In genomic region chr16:89798126-89798525, GRCh38 we compare ENCODE assay signal across 22 cellular contexts. TPM values are rescaled to one million over a fixed set of nuclear protein-coding genes. Genes with fewer than 3 reads are reported as not detected.
A peak's percentile ranks its signal among the peaks of the same experiment; 100 is the strongest.
DNase-seq lines count a peak whose midpoint lies in the region; ATAC-seq and TF ChIP-seq lines count a peak whose summit lies in the region.
"Had no signal": no experiment of that assay in that cellular context is flagged by ENCODE, and none has a peak within 500 bp of the region (broad histone marks: within the 10 kb centered on the region; RNA-seq: fewer than 3 reads in every experiment).

No MANE protein-coding gene starts in this region.

- TSS peak; percentile 52 for BruUV-seq in Panc1 (replicated peaks; lab: Mats Ljungman, UMichigan)

- ATAC-seq in heart right ventricle (no peak), Panc1 (no peak), upper lobe of right lung (no peak)

- no peaks in the 10 kb centered on the region for H3K9me3 Mint-ChIP-seq in endothelial cell (ENCODE audit: unreplicated experiment)
- H3K9me3 Mint-ChIP-seq: CD4-positive, CD25-positive, alpha-beta regulatory T cell had no signal

- peaks cover 3% of the 10 kb centered on the region for H3K4me1 Mint-ChIP-seq in endothelial cell (ENCODE audit: unreplicated experiment)

- CTCF ChIA-PET in Panc1 (lab: Charles Lee) = no interaction called here

- TF ChIP-seq CTCF in left ventricle myocardium inferior (IDR thresholded peaks at IDR 0.05; ENCODE audit: borderline replicate concordance) = no peak
- no peak for TF ChIP-seq CTCF in heart right ventricle (IDR thresholded peaks at IDR 0.05)
- TF ChIP-seq CTCF in Panc1 (IDR thresholded peaks at IDR 0.05) = no peak
- no peak for TF ChIP-seq CTCF in endothelial cell (IDR thresholded peaks at IDR 0.05; ENCODE audit: unreplicated experiment)
- no peak for TF ChIP-seq CTCF in upper lobe of right lung (IDR thresholded peaks at IDR 0.05)

- H3K27ac Mint-ChIP-seq in endothelial cell (ENCODE audit: unreplicated experiment) = peak overlapping the region; percentile 9

- H3K27me3 ChIP-seq in left ventricle myocardium inferior (ENCODE audit: low read depth) (no peaks in the 10 kb centered on the region), heart right ventricle (no peaks in the 10 kb centered on the region), Panc1 (ENCODE audit: control insufficient read depth, insufficient read depth, low read length) (no peaks in the 10 kb centered on the region), upper lobe of right lung (no peaks in the 10 kb centered on the region)
- H3K27me3 ChIP-seq: BLaER1, Peyer's patch had no signal

- H3K27ac ChIP-seq in left ventricle myocardium inferior (replicated peaks) (peak overlapping the region; percentile 68), heart right ventricle (peak overlapping the region in 4 of 10 donors; percentile 46 to 72 (median 61)), Panc1 (ENCODE audit: low read length) (no peak overlapping the region), upper lobe of right lung (peak overlapping the region; percentile 55)
- H3K27ac ChIP-seq: BLaER1, Peyer's patch had no signal

- intact Hi-C loops in left ventricle myocardium inferior (cut with micrococcal nuclease) (no loop called here), heart right ventricle (cut with DNase I) (loop anchor here in 3 of 10 donors (5.0 to 10.0 kb wide), 4 partner anchors 46 to 96 kb away; partner anchors contain the start of gene SPATA2L (in 1 of the 3)), Panc1 (cut with micrococcal nuclease; ENCODE audit: unreplicated experiment) (no loop called here), upper lobe of right lung (cut with DNase I) (no loop called here)

- peak overlapping the region; percentile 51 for H3K4me3 Mint-ChIP-seq in endothelial cell (ENCODE audit: unreplicated experiment)
- H3K4me3 Mint-ChIP-seq: CD4-positive, CD25-positive, alpha-beta regulatory T cell had no signal

- H3K4me3 ChIP-seq in left ventricle myocardium inferior (peak overlapping the region; percentile 43), heart right ventricle (no peak overlapping the region), Panc1 (ENCODE audit: low read depth in 2 of 2, low read length in 2 of 2) (no peak overlapping the region), upper lobe of right lung (no peak overlapping the region)
- H3K4me3 ChIP-seq: BLaER1, Peyer's patch had no signal

- POLR2A ChIA-PET in Panc1 (lab: Charles Lee) = no interaction called here

- peaks cover 18% of the 10 kb centered on the region for H3K4me1 ChIP-seq in left ventricle myocardium inferior
- peaks cover 0 to 14% (median 9%) of the 10 kb centered on the region in 9 donors for H3K4me1 ChIP-seq in heart right ventricle
- no peaks in the 10 kb centered on the region for H3K4me1 ChIP-seq in Panc1 (ENCODE audit: control insufficient read depth, insufficient read depth, low read length)
- H3K4me1 ChIP-seq in upper lobe of right lung = no peaks in the 10 kb centered on the region
- H3K4me1 ChIP-seq: BLaER1, Peyer's patch had no signal

- H3K27me3 Mint-ChIP-seq in endothelial cell (ENCODE audit: unreplicated experiment) = peaks cover 4% of the 10 kb centered on the region
- H3K27me3 Mint-ChIP-seq: CD4-positive, CD25-positive, alpha-beta regulatory T cell had no signal

- H3K36me3 ChIP-seq in left ventricle myocardium inferior = no peaks in the 10 kb centered on the region
- peaks cover 0 to 20% (median 0%) of the 10 kb centered on the region in 9 donors for H3K36me3 ChIP-seq in heart right ventricle
- no peaks in the 10 kb centered on the region; the same call in 1 of the 2 replicates for H3K36me3 ChIP-seq in Panc1 (ENCODE audit: control insufficient read depth, insufficient read depth, low read length)
- H3K36me3 ChIP-seq in upper lobe of right lung = no peaks in the 10 kb centered on the region
- H3K36me3 ChIP-seq: Peyer's patch had no signal

- in situ Hi-C loops in Panc1 (cut with HindIII; ENCODE audit: low pct_unique_long_range_greater_than_20kb, low sequenced_read_pairs) = no loop called here

- H3K36me3 Mint-ChIP-seq in endothelial cell (ENCODE audit: low read depth, unreplicated experiment) = peaks cover 18% of the 10 kb centered on the region

- 88 to 94% methylated on average over 5 of the region's 5 CpGs for WGBS in heart right ventricle, 2 donors

- no peak for DNase-seq in left ventricle myocardium inferior
- DNase-seq in heart right ventricle = no peak
- DNase-seq in Panc1 (ENCODE audit: low read depth, low spot score) = no peak
- DNase-seq in endothelial cell (ENCODE audit: low spot score) = no peak
- no peak for DNase-seq in upper lobe of right lung
- DNase-seq in hepatic stellate cell (ENCODE audit: low spot score) = no peak
- no peak for DNase-seq in anterior cingulate cortex (lab: John Stamatoyannopoulos, UW)
- DNase-seq: 8988T; CD4-positive, CD25-positive, alpha-beta regulatory T cell; DMS153; DND-41; KBM-7; MV-4-11; NCI-H1105; NCI-H146; NCI-H1930; NCI-H2107; NCI-H446 treated with DMSO at 0.1 percent for 48 hours; NCI-H526; Peyer's patch; SHP77 treated with DMSO at 0.1 percent for 48 hours had no signal

- H3K9me3 ChIP-seq in left ventricle myocardium inferior (replicated peaks) = no peaks in the 10 kb centered on the region
- no peaks in the 10 kb centered on the region for H3K9me3 ChIP-seq in heart right ventricle
- H3K9me3 ChIP-seq in Panc1 (ENCODE audit: control insufficient read depth, insufficient read depth, low read depth, low read length) = no peaks in the 10 kb centered on the region
- no peaks in the 10 kb centered on the region for H3K9me3 ChIP-seq in upper lobe of right lung
- H3K9me3 ChIP-seq: BLaER1, Peyer's patch had no signal

RNA-seq across cellular contexts. Expression of gene FANCA, which starts 18.3 kb away (rescaled TPM):
- total RNA-seq in left ventricle myocardium inferior (2.4 TPM), heart right ventricle (100 to 1,000 TPM in 1 of 10 donors, 1 to 10 TPM in 9; 1.0 to 101 (median 2.0) TPM), Panc1 (2021; ENCODE audit: unreplicated experiment) (56.8 TPM), endothelial cell (ENCODE audit: unreplicated experiment) (29.1 TPM), upper lobe of right lung (6.1 TPM)
- polyA plus RNA-seq in heart right ventricle = 1 to 10 TPM; 2.8 to 4.0 TPM
- 21.1 TPM for polyA plus RNA-seq in Panc1 (2012; ENCODE audit: insufficient read length)

RNA-seq across cellular contexts. Expression of gene SPIRE2, which starts 30.1 kb away (rescaled TPM):
- total RNA-seq in left ventricle myocardium inferior = 1.2 TPM
- 1 to 10 TPM in 6 of 10 donors, under 1 TPM in 4; 0.46 to 1.9 (median 1.2) TPM for total RNA-seq in heart right ventricle
- polyA plus RNA-seq in heart right ventricle = 1 to 10 TPM in 1 of 2 donors, under 1 TPM in 1; 0.52 to 1.5 TPM
- 21.7 TPM for total RNA-seq in Panc1 (2021; ENCODE audit: unreplicated experiment)
- polyA plus RNA-seq in Panc1 (2012; ENCODE audit: insufficient read length) = 24.5 TPM
- 7.9 TPM for total RNA-seq in endothelial cell (ENCODE audit: unreplicated experiment)
- 9.5 TPM for total RNA-seq in upper lobe of right lung
- polyA plus RNA-seq: CD4-positive, CD25-positive, alpha-beta regulatory T cell had no signal
